Comparison of ENCODE assay signal across 7 cellular contexts in the genomic region with DNA sequence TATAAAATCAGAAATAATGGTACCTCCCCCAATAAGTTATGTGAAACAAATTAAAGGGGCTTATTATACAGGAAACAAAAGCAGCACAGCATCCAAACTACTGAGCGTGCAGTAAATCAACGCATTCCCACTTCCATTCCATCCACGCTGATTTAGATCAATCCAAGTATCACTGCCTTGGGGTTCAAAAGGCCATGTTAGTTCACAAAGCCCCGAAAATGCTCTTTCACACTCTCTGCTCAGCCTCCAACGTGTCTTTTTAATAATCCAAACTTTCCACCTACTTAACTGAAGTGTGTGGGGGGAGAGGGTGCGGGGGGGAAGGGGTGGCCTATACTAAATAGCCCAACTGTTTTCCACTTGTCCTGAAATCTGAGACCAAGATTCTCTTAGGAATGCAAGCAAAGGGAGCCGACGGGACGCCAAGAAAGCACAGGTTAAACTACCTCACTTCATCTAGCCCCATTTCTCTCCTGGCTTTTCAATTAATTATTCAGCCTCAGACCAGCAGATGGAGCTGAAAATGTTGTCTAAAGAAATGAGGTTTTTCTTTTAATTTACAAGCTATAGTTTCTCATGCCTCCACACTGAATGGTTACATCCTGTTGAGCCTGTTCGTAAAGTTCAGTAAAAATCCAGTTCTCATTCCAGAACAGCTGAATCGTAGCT. TPM values are rescaled to one million over a fixed set of nuclear protein-coding genes. Genes with fewer than 3 reads are reported as not detected.
DNase-seq lines count a peak whose midpoint lies in the region; ATAC-seq and TF ChIP-seq lines count a peak whose summit lies in the region.

No MANE protein-coding gene starts in this region.

- intact Hi-C loops in body of pancreas (cut with DNase I) (loop anchor here (10.0 kb wide), 2 partner anchors 65 to 655 kb away; no protein-coding TSS in a partner anchor), thyroid gland (cut with DNase I) (loop anchor here (10.0 kb wide), 1 partner anchor 305 kb away; the partner anchor contains the start of gene THBD)

- H3K36me3 ChIP-seq in KOPT-K1 (ENCODE audit: insufficient read depth, low read length) (peaks cover 18% of the 10 kb centered on the region), body of pancreas (replicated peaks in 1 of 2; ENCODE audit: insufficient read depth in 1 of 2, low read depth in 2 of 2) (peaks cover 0 to 5% of the 10 kb centered on the region in 2 donors), thyroid gland (peaks cover 0 to 3% of the 10 kb centered on the region in 2 donors)

- 7 to 11% methylated on average over 11 of the region's 11 CpGs for WGBS in body of pancreas, 2 donors
- WGBS in thyroid gland, 2 donors, result 8 to 9% methylated on average over 11 of the region's 11 CpGs

- H3K9me3 ChIP-seq in KOPT-K1 (ENCODE audit: insufficient read depth, low read length, poor library complexity, severe bottlenecking) (no peaks in the 10 kb centered on the region), body of pancreas (no peaks in the 10 kb centered on the region), thyroid gland (no peaks in the 10 kb centered on the region)

- ATAC-seq in GM21526 (IDR thresholded peaks at IDR 0.05; ENCODE audit: low FRiP score, unreplicated experiment) (peak; percentile 9), body of pancreas (peak; percentile 4)

- no peaks in the 10 kb centered on the region for H3K27me3 ChIP-seq in body of pancreas
- H3K27me3 ChIP-seq in thyroid gland, result no peaks in the 10 kb centered on the region

- TF ChIP-seq CTCF in GM12872 (IDR thresholded peaks at IDR 0.05; ENCODE audit: insufficient read depth, low read depth, low read length) (peak; percentile 51; the same call in 2 of the 3 replicates), body of pancreas (IDR thresholded peaks at IDR 0.05) (peak in 6 of 7 experiments; percentile 18 to 67 (median 56)), thyroid gland (IDR thresholded peaks at IDR 0.05) (peak in 4 of 6 experiments; percentile 36 to 61 (median 52))

- peak overlapping the region; percentile 87 for H3K27ac ChIP-seq in KOPT-K1 (ENCODE audit: low read depth, low read length, poor library complexity, severe bottlenecking)
- peak overlapping the region; percentile 93 to 99 (median 98) for H3K27ac ChIP-seq in body of pancreas
- peak overlapping the region; percentile 88 to 98 (median 97) for H3K27ac ChIP-seq in thyroid gland

- H3K4me3 ChIP-seq in body of pancreas, result peak overlapping the region; percentile 21 to 26
- peak overlapping the region in 2 of 3 donors; percentile 7 to 83 for H3K4me3 ChIP-seq in thyroid gland (replicated peaks in 1 of 3)

- TF ChIP-seq POLR2A in body of pancreas (IDR thresholded peaks at IDR 0.05) (no peak), thyroid gland (IDR thresholded peaks at IDR 0.05) (no peak)

- H3K4me1 ChIP-seq in body of pancreas, result peaks cover 18% of the 10 kb centered on the region
- peaks cover 10 to 20% of the 10 kb centered on the region in 2 donors for H3K4me1 ChIP-seq in thyroid gland

- DNase-seq in body of pancreas (peak in 1 of 4 donors; percentile 21), left kidney (ENCODE audit: low read depth, low spot score) (peak; percentile 88), thyroid gland (peak; percentile 57 to 64), mesenteric fat pad (ENCODE audit: low spot score) (no peak)

RNA-seq across cellular contexts. Expression of gene NXT1, which starts 1.1 kb away (rescaled TPM):
- total RNA-seq in body of pancreas, result 10 to 100 TPM in 1 of 2 donors, 1 to 10 TPM in 1; 6.5 to 16.2 TPM
- total RNA-seq in thyroid gland, result 10 to 100 TPM; 27.2 to 50.8 (median 37.2) TPM
- total RNA-seq in mesenteric fat pad, result 18.8 TPM

RNA-seq across cellular contexts. Expression of gene GZF1, which starts 12.5 kb away (rescaled TPM):
- 1 to 10 TPM; 1.6 to 6.2 TPM for total RNA-seq in body of pancreas
- 10 to 100 TPM; 13.8 to 29.0 (median 15.4) TPM for total RNA-seq in thyroid gland
- total RNA-seq in mesenteric fat pad, result 14.6 TPM
